In the genomic region with DNA sequence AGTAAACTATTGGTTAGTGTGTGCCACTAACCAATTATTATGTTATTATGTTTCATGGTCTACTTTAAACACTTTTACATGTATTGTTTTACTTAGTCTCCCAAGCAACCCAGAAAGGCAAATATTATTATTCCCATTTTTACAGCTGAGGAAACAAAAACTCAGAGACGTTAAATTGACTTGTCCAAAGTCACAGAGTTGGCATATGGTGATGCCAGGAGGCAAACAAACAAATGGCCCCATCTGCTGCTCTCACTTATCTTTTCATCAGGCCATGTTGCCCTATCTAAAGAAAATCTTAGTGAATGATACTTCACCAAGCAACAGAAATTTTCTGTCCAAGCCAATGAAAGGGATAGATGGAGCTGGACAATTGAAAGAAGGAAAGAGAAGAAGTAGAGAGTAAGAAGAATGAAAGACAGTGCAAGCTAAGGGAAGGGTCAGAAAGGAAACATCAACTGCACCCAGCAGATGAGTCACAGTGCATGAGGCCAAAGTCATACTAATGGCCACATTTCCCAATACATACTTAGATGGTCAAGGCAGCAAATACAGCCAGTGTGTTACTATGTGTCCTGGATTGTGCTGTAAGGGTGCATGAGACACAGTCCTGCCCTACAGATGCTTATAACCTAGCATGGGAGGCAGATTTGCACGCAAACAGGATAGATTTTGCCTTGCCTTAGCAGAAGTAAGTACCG, we compare ENCODE assay signal across 14 cellular contexts.
DNase-seq lines count a peak whose midpoint lies in the region; FAIRE-seq and TF ChIP-seq lines count a peak whose summit lies in the region.
"Had no signal": no experiment of that assay in that cellular context is flagged by ENCODE, and none has a peak within 500 bp of the region (broad histone marks: within the 10 kb centered on the region; RNA-seq: fewer than 3 reads in every experiment).

No MANE protein-coding gene starts in this region.

- no peak overlapping the region for H3K4me3 Mint-ChIP-seq in activated T-helper 1 cell treated with anti-CD3 and anti-CD28 coated beads, Interleukin-12 subunit alpha, Interleukin-12 subunit beta, Interleukin-2, Interleukin-4 antibody, amounts not matched to agents 30 ng/mL and 10 ng/mL and 1 ng/mL, durations not matched to agents 14 hours and 24 hours and 36 hours
- H3K4me3 Mint-ChIP-seq: activated CD4-positive, alpha-beta memory T cell treated with anti-CD3 and anti-CD28 coated beads, Interleukin-2, amount 10 ng/mL, durations not matched to agents 7 days and 5 days; activated T-helper 17 cell treated with anti-CD3 and anti-CD28 coated beads, Interleukin-2, amount 50 U/mL, for 72 hours; dendritic cell treated with granulocyte-macrophage colony-stimulating factor and Interleukin-4, amounts not matched to agents 40 ng/mL and 50 ng/mL, for 4 days had no signal

- no peaks in the 10 kb centered on the region for H3K27me3 Mint-ChIP-seq in activated T-helper 1 cell treated with anti-CD3 and anti-CD28 coated beads, Interleukin-12 subunit alpha, Interleukin-12 subunit beta, Interleukin-2, Interleukin-4 antibody, amounts not matched to agents 30 ng/mL and 10 ng/mL and 1 ng/mL, durations not matched to agents 14 hours and 24 hours and 36 hours (ENCODE audit: insufficient read depth)
- H3K27me3 Mint-ChIP-seq: activated CD4-positive, alpha-beta memory T cell treated with anti-CD3 and anti-CD28 coated beads, Interleukin-2, amount 10 ng/mL, durations not matched to agents 7 days and 5 days; activated T-helper 17 cell treated with anti-CD3 and anti-CD28 coated beads, Interleukin-2, amount 50 U/mL, for 72 hours; dendritic cell treated with granulocyte-macrophage colony-stimulating factor and Interleukin-4, amounts not matched to agents 40 ng/mL and 50 ng/mL, for 4 days had no signal

- no peaks in the 10 kb centered on the region for H3K36me3 Mint-ChIP-seq in activated T-helper 1 cell treated with anti-CD3 and anti-CD28 coated beads, Interleukin-12 subunit alpha, Interleukin-12 subunit beta, Interleukin-2, Interleukin-4 antibody, amounts not matched to agents 30 ng/mL and 10 ng/mL and 1 ng/mL, durations not matched to agents 14 hours and 24 hours and 36 hours (ENCODE audit: low read depth)

- no peak for TF ChIP-seq POLR2A in GM12891 (IDR thresholded peaks at IDR 0.05; ENCODE audit: low read depth, low read length)

- no peak for FAIRE-seq in GM12891 (lab: Jason Lieb, UNC)
- FAIRE-seq: TTC549 had no signal

- DNase-seq in COR-L47 (lab: John Stamatoyannopoulos, UW): peak; percentile 86
- DNase-seq in HS-5 (ENCODE audit: low read depth): peak; percentile 5
- DNase-seq in NCI-H446 treated with DMSO at 0.1 percent for 48 hours (lab: John Stamatoyannopoulos, UW): peak; percentile 18
- peak; percentile 4 for DNase-seq in fibroblast of peridontal ligament (ENCODE audit: extremely low read depth)
- no peak for DNase-seq in activated T-helper 1 cell treated with anti-CD3 and anti-CD28 coated beads, Interleukin-12 subunit alpha, Interleukin-12 subunit beta, Interleukin-2, Interleukin-4 antibody, amounts not matched to agents 30 ng/mL and 10 ng/mL and 1 ng/mL, durations not matched to agents 14 hours and 24 hours and 36 hours (ENCODE audit: low spot score)
- DNase-seq in GM12891 (ENCODE audit: insufficient read length, low spot score): no peak
- DNase-seq in SKM-1 treated with dmso at 0.1 percent for 144 hours (lab: John Stamatoyannopoulos, UW; ENCODE audit: unreplicated experiment): no peak
- no peak for DNase-seq in activated T-cell treated with anti-CD3 and anti-CD28 coated beads for 4 hours
- DNase-seq: activated CD4-positive, alpha-beta memory T cell treated with anti-CD3 and anti-CD28 coated beads, Interleukin-2, amount 10 ng/mL, durations not matched to agents 7 days and 5 days; hippocampal formation; tibial artery had no signal

- no peaks in the 10 kb centered on the region for H3K4me1 Mint-ChIP-seq in activated T-helper 1 cell treated with anti-CD3 and anti-CD28 coated beads, Interleukin-12 subunit alpha, Interleukin-12 subunit beta, Interleukin-2, Interleukin-4 antibody, amounts not matched to agents 30 ng/mL and 10 ng/mL and 1 ng/mL, durations not matched to agents 14 hours and 24 hours and 36 hours (ENCODE audit: low read depth)
- H3K4me1 Mint-ChIP-seq: activated CD4-positive, alpha-beta memory T cell treated with anti-CD3 and anti-CD28 coated beads, Interleukin-2, amount 10 ng/mL, durations not matched to agents 7 days and 5 days; activated T-helper 17 cell treated with anti-CD3 and anti-CD28 coated beads, Interleukin-2, amount 50 U/mL, for 72 hours had no signal

- no peak overlapping the region for H3K27ac Mint-ChIP-seq in activated T-helper 1 cell treated with anti-CD3 and anti-CD28 coated beads, Interleukin-12 subunit alpha, Interleukin-12 subunit beta, Interleukin-2, Interleukin-4 antibody, amounts not matched to agents 30 ng/mL and 10 ng/mL and 1 ng/mL, durations not matched to agents 14 hours and 24 hours and 36 hours
- H3K27ac Mint-ChIP-seq: activated CD4-positive, alpha-beta memory T cell treated with anti-CD3 and anti-CD28 coated beads, Interleukin-2, amount 10 ng/mL, durations not matched to agents 7 days and 5 days; activated T-helper 17 cell treated with anti-CD3 and anti-CD28 coated beads, Interleukin-2, amount 50 U/mL, for 72 hours; dendritic cell treated with granulocyte-macrophage colony-stimulating factor and Interleukin-4, amounts not matched to agents 40 ng/mL and 50 ng/mL, for 4 days had no signal

- no peaks in the 10 kb centered on the region for H3K9me3 Mint-ChIP-seq in activated T-helper 1 cell treated with anti-CD3 and anti-CD28 coated beads, Interleukin-12 subunit alpha, Interleukin-12 subunit beta, Interleukin-2, Interleukin-4 antibody, amounts not matched to agents 30 ng/mL and 10 ng/mL and 1 ng/mL, durations not matched to agents 14 hours and 24 hours and 36 hours
- H3K9me3 Mint-ChIP-seq: activated CD4-positive, alpha-beta memory T cell treated with anti-CD3 and anti-CD28 coated beads, Interleukin-2, amount 10 ng/mL, durations not matched to agents 7 days and 5 days had no signal

- intact Hi-C loops in activated T-helper 1 cell treated with anti-CD3 and anti-CD28 coated beads, Interleukin-12 subunit alpha, Interleukin-12 subunit beta, Interleukin-2, Interleukin-4 antibody, amounts not matched to agents 30 ng/mL and 10 ng/mL and 1 ng/mL, durations not matched to agents 14 hours and 24 hours and 36 hours (cut with micrococcal nuclease): no loop called here

TF ChIP-seq in GM12891, 5 proteins besides CTCF, POLR2A, EP300 and RAD21:
- TF ChIP-seq SPI1 (IDR thresholded peaks at IDR 0.05; ENCODE audit: low read depth, low read length) (no peak), POLR2AphosphoS5 (IDR thresholded peaks at IDR 0.05; ENCODE audit: low read depth, low read length) (no peak), TAF1 (IDR thresholded peaks at IDR 0.05; ENCODE audit: low read depth, low read length) (no peak)
TF ChIP-seq in GM12891: peak in this region for 0.

Comparison
In these comparisons a context has a peak if more than half of its experiments do, and no peak if none do; other contexts are left out.
1. DNase-seq: peak in COR-L47 (single experiment), HS-5 (single experiment), NCI-H446 treated with DMSO at 0.1 percent for 48 hours (single experiment) and fibroblast of peridontal ligament (single experiment); none in activated T-helper 1 cell treated with anti-CD3 and anti-CD28 coated beads, Interleukin-12 subunit alpha, Interleukin-12 subunit beta, Interleukin-2, Interleukin-4 antibody, amounts not matched to agents 30 ng/mL and 10 ng/mL and 1 ng/mL, durations not matched to agents 14 hours and 24 hours and 36 hours (single experiment), GM12891 (single experiment), SKM-1 treated with dmso at 0.1 percent for 144 hours (single experiment) and activated T-cell treated with anti-CD3 and anti-CD28 coated beads for 4 hours (single experiment).